33 cellular contexts compared by ENCODE assay signal in the genomic region with DNA sequence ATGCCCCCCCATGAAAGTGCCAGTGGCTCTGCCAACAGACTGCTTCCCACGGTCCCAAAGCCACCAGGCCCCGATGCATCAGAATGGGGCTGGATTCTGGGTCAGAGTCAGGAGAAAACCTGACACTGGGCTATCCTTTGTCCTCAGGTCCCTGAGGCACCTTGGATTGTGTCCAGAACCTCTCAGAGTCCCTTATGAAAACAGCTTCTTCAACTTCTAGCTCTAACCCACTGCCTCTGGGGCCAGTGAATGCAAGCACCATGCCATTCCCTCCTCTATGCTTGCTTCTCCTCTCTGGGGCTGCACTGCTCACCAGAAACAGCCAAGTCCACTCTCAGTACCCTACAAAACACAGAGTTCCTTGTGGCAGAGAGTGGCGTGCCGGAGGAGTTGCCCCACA. TPM values are rescaled to one million over a fixed set of nuclear protein-coding genes. Genes with fewer than 3 reads are reported as not detected.
"Had no signal": no experiment of that assay in that cellular context is flagged by ENCODE, and none has a peak within 500 bp of the region (broad histone marks: within the 10 kb centered on the region; RNA-seq: fewer than 3 reads in every experiment).

No MANE protein-coding gene starts in this region.

- H3K4me2 ChIP-seq: PC-9 had no signal

- H3K27ac Mint-ChIP-seq: activated CD4-positive, alpha-beta memory T cell treated with anti-CD3 and anti-CD28 coated beads for 36 hours; activated CD4-positive, alpha-beta T cell treated with anti-CD3 and anti-CD28 coated beads for 36 hours; activated naive CD4-positive, alpha-beta T cell treated with anti-CD3 and anti-CD28 coated beads, Interleukin-2, amount 10 ng/mL, durations not matched to agents 7 days and 5 days; activated naive CD8-positive, alpha-beta T cell; activated naive CD8-positive, alpha-beta T cell treated with anti-CD3 and anti-CD28 coated beads, Interleukin-2, amount 50 U/mL, for 24 hours; activated T-helper 1 cell treated with anti-CD3 and anti-CD28 coated beads, Interleukin-12 subunit alpha, Interleukin-12 subunit beta, Interleukin-2, Interleukin-4 antibody, amounts not matched to agents 30 ng/mL and 10 ng/mL and 1 ng/mL, durations not matched to agents 14 hours and 24 hours and 36 hours had no signal

- H2AFZ ChIP-seq: PC-9 had no signal

- H3K4me3 ChIP-seq: PC-9, SK-N-MC had no signal

- H3K4me3 Mint-ChIP-seq: activated CD4-positive, alpha-beta memory T cell treated with anti-CD3 and anti-CD28 coated beads for 36 hours; activated CD4-positive, alpha-beta T cell treated with anti-CD3 and anti-CD28 coated beads for 36 hours; activated naive CD4-positive, alpha-beta T cell treated with anti-CD3 and anti-CD28 coated beads, Interleukin-2, amount 10 ng/mL, durations not matched to agents 7 days and 5 days; activated naive CD8-positive, alpha-beta T cell; activated naive CD8-positive, alpha-beta T cell treated with anti-CD3 and anti-CD28 coated beads, Interleukin-2, amount 50 U/mL, for 24 hours; activated T-cell treated with anti-CD3 and anti-CD28 coated beads, Interleukin-2, amount 50 U/mL, for 4 hours; activated T-helper 1 cell treated with anti-CD3 and anti-CD28 coated beads, Interleukin-12 subunit alpha, Interleukin-12 subunit beta, Interleukin-2, Interleukin-4 antibody, amounts not matched to agents 30 ng/mL and 10 ng/mL and 1 ng/mL, durations not matched to agents 14 hours and 24 hours and 36 hours; brain; IgD-negative memory B cell had no signal

- H3K27ac ChIP-seq: PC-9, RWPE1, SK-N-MC had no signal

- H3K4me1 Mint-ChIP-seq: activated naive CD4-positive, alpha-beta T cell treated with anti-CD3 and anti-CD28 coated beads, Interleukin-2, amount 10 ng/mL, durations not matched to agents 7 days and 5 days; activated naive CD8-positive, alpha-beta T cell treated with anti-CD3 and anti-CD28 coated beads, Interleukin-2, amount 50 U/mL, for 24 hours; IgD-negative memory B cell had no signal

- ATAC-seq: activated CD4-positive, alpha-beta T cell treated with anti-CD3 and anti-CD28 coated beads for 36 hours; activated CD4-positive, CD25-positive, alpha-beta regulatory T cell treated with anti-CD3 and anti-CD28 coated beads, Interleukin-2, amount 50 U/mL, for 24 hours; activated naive CD8-positive, alpha-beta T cell treated with anti-CD3 and anti-CD28 coated beads, Interleukin-2, amount 50 U/mL, for 24 hours; activated T-cell treated with anti-CD3 and anti-CD28 coated beads, Interleukin-2, amount 50 U/mL, for 4 hours had no signal

- H3K9me3 Mint-ChIP-seq: activated CD4-positive, alpha-beta memory T cell treated with anti-CD3 and anti-CD28 coated beads for 36 hours; activated naive CD4-positive, alpha-beta T cell treated with anti-CD3 and anti-CD28 coated beads, Interleukin-2, amount 10 ng/mL, durations not matched to agents 7 days and 5 days; activated naive CD8-positive, alpha-beta T cell treated with anti-CD3 and anti-CD28 coated beads, Interleukin-2, amount 50 U/mL, for 24 hours; activated T-cell treated with anti-CD3 and anti-CD28 coated beads, Interleukin-2, amount 50 U/mL, for 4 hours; activated T-helper 1 cell treated with anti-CD3 and anti-CD28 coated beads, Interleukin-12 subunit alpha, Interleukin-12 subunit beta, Interleukin-2, Interleukin-4 antibody, amounts not matched to agents 30 ng/mL and 10 ng/mL and 1 ng/mL, durations not matched to agents 14 hours and 24 hours and 36 hours; brain; IgD-negative memory B cell had no signal

- H3K36me3 Mint-ChIP-seq: activated CD4-positive, alpha-beta memory T cell treated with anti-CD3 and anti-CD28 coated beads for 36 hours; activated naive CD4-positive, alpha-beta T cell treated with anti-CD3 and anti-CD28 coated beads, Interleukin-2, amount 10 ng/mL, durations not matched to agents 7 days and 5 days; activated naive CD8-positive, alpha-beta T cell; brain; IgD-negative memory B cell had no signal

- DNase-seq: activated CD4-positive, alpha-beta memory T cell treated with anti-CD3 and anti-CD28 coated beads for 36 hours; activated CD4-positive, alpha-beta T cell treated with anti-CD3 and anti-CD28 coated beads for 36 hours; activated CD4-positive, alpha-beta T cell treated with anti-CD3 and anti-CD28 coated beads, Interleukin-2, amount 50 U/mL, for 1 hour; activated CD8-positive, alpha-beta memory T cell treated with anti-CD3 and anti-CD28 coated beads, Interleukin-2, amount 50 U/mL, for 4 hours; activated effector memory CD4-positive, alpha-beta T cell treated with Interleukin-2 at 50 U/mL for 16 hours; activated naive CD4-positive, alpha-beta T cell treated with anti-CD3 and anti-CD28 coated beads, Interleukin-2, amount 10 ng/mL, durations not matched to agents 7 days and 5 days; activated naive CD8-positive, alpha-beta T cell treated with anti-CD3 and anti-CD28 coated beads, Interleukin-2, amount 50 U/mL, for 24 hours; activated T-cell treated with anti-CD3 and anti-CD28 coated beads for 4 hours; activated T-cell treated with anti-CD3 and anti-CD28 coated beads, Interleukin-2, amount 50 U/mL, for 4 hours; anterior cingulate cortex; central memory CD4-positive, alpha-beta T cell; Kasumi-1; KBM-7; MM.1S; MV-4-11; NCI-H1092 treated with DMSO at 0.1 percent for 48 hours; NCI-H1417; NCI-H146; NCI-H187; NCI-H2081 treated with DMSO at 0.1 percent for 48 hours; NCI-H226; NCI-H446 treated with DMSO at 0.1 percent for 48 hours; PC-9; Right ventricle myocardium superior had no signal

RNA-seq across cellular contexts. Expression of a gene that starts 9.9 kb away (rescaled TPM):
- total RNA-seq: activated CD4-positive, alpha-beta memory T cell treated with anti-CD3 and anti-CD28 coated beads for 36 hours; activated T-cell treated with anti-CD3 and anti-CD28 coated beads, Interleukin-2, amount 50 U/mL, for 4 hours; activated T-helper 1 cell treated with anti-CD3 and anti-CD28 coated beads, Interleukin-12 subunit alpha, Interleukin-12 subunit beta, Interleukin-2, Interleukin-4 antibody, amounts not matched to agents 30 ng/mL and 10 ng/mL and 1 ng/mL, durations not matched to agents 14 hours and 24 hours and 36 hours; OCI-LY7; PC-9; Right ventricle myocardium superior; T-helper 1 cell treated with Interleukin-12 subunit alpha and Interleukin-12 subunit beta and Interleukin-4 antibody, amounts not matched to agents 30 ng/mL and 1 ng/mL, for 36 hours had no signal
